Comparison of ENCODE assay signal across 8 cellular contexts in genomic region chr5:76641514-76642120, GRCh38. TPM values are rescaled to one million over a fixed set of nuclear protein-coding genes. Genes with fewer than 3 reads are reported as not detected.
DNase-seq lines count a peak whose midpoint lies in the region; ATAC-seq lines count a peak whose summit lies in the region.

No MANE protein-coding gene starts in this region.

- H3K56ac ChIP-seq in mesendoderm (ENCODE audit: low read length) = no peak overlapping the region

- peaks cover 4% of the 10 kb centered on the region for H3K9me3 Mint-ChIP-seq in activated CD4-positive, alpha-beta T cell treated with anti-CD3 and anti-CD28 coated beads, Interleukin-2, amount 10 ng/mL, durations not matched to agents 7 days and 5 days

- H2BK120ac ChIP-seq in mesendoderm (ENCODE audit: low read depth, low read length) = no peak overlapping the region

- CTCF ChIA-PET in activated CD4-positive, alpha-beta T cell treated with anti-CD3 and anti-CD28 coated beads, Interleukin-2, amount 10 ng/mL, durations not matched to agents 7 days and 5 days (lab: Charles Lee) = interaction anchor here (0.6 kb wide), 1 partner anchor 138 kb away, joined by 3 read pairs; no protein-coding TSS in a partner anchor

- no peaks in the 10 kb centered on the region for H3K9me3 ChIP-seq in aorta (ENCODE audit: control insufficient read depth, low read length)

- H3K9ac ChIP-seq in mesendoderm (ENCODE audit: low read length) = no peak overlapping the region

- intact Hi-C loops in aorta (cut with DNase I) = no loop called here

- no peaks in the 10 kb centered on the region for H3K27me3 ChIP-seq in mesendoderm (ENCODE audit: insufficient read depth, low read length, poor library complexity)
- H3K27me3 ChIP-seq in aorta (ENCODE audit: control insufficient read depth in 1 of 2, insufficient read depth in 2 of 2, low read length in 1 of 2) = no peaks in the 10 kb centered on the region

- H3K4me3 Mint-ChIP-seq in activated CD4-positive, alpha-beta T cell treated with anti-CD3 and anti-CD28 coated beads, Interleukin-2, amount 10 ng/mL, durations not matched to agents 7 days and 5 days = no peak overlapping the region

- H2BK5ac ChIP-seq in mesendoderm (ENCODE audit: low read length) = no peak overlapping the region

- H2AK5ac ChIP-seq in mesendoderm (ENCODE audit: low read length) = no peak overlapping the region

- no peak overlapping the region for H3K18ac ChIP-seq in mesendoderm (ENCODE audit: low read length)

- POLR2A ChIA-PET in activated CD4-positive, alpha-beta T cell treated with anti-CD3 and anti-CD28 coated beads, Interleukin-2, amount 10 ng/mL, durations not matched to agents 7 days and 5 days (lab: Charles Lee) = interaction anchor here (0.7 kb wide), 1 partner anchor 238 kb away, joined by 3 read pairs; no protein-coding TSS in a partner anchor

- H3K27ac ChIP-seq in mesendoderm (ENCODE audit: low read depth, low read length) = no peak overlapping the region
- no peak overlapping the region for H3K27ac ChIP-seq in aorta (ENCODE audit: low read depth in 1 of 2, low read length in 2 of 2)

- H3K36me3 ChIP-seq in mesendoderm (ENCODE audit: control insufficient read depth, insufficient read depth, low read length) (no peaks in the 10 kb centered on the region), aorta (ENCODE audit: control insufficient read depth in 1 of 2, insufficient read depth in 2 of 2, low read length in 1 of 2) (no peaks in the 10 kb centered on the region)

- DNase-seq in NCI-H2081 (lab: John Stamatoyannopoulos, UW) = peak; percentile 23 to 38
- no peak for DNase-seq in NCI-H2081 treated with DMSO at 0.1 percent for 48 hours (lab: John Stamatoyannopoulos, UW)
- DNase-seq in NCI-H2029 (lab: John Stamatoyannopoulos, UW) = peak; percentile 2
- DNase-seq in activated CD4-positive, alpha-beta T cell treated with anti-CD3 and anti-CD28 coated beads, Interleukin-2, amount 10 ng/mL, durations not matched to agents 7 days and 5 days = peak; percentile 77
- DNase-seq in dedifferentiated amniotic fluid mesenchymal stem cell (ENCODE audit: extremely low spot score) = peak; percentile 81
- DNase-seq in mesendoderm = peak; percentile 76
- DNase-seq in stimulated activated CD8-positive, alpha-beta memory T cell treated with anti-CD3 and anti-CD28 coated beads, Interleukin-7, amount 100 ng/mL, for 24 hours (ENCODE audit: low read depth) = peak; percentile 38
- no peak for DNase-seq in aorta

- H3K4me1 ChIP-seq in mesendoderm (ENCODE audit: control insufficient read depth, low read depth, low read length) (no peaks in the 10 kb centered on the region), aorta (ENCODE audit: control insufficient read depth in 1 of 2, insufficient read depth in 2 of 2, low read length in 2 of 2) (no peaks in the 10 kb centered on the region)

- no CpG with 5 or more reads among the region's 1 CpG for WGBS in mesendoderm (ENCODE audit: extremely low coverage, insufficient coverage, low lambda C conversion rate)
- 14 to 15% methylated on average over 1 of the region's 1 CpG for WGBS in aorta, 2 donors

- no peak overlapping the region for H3K4me2 ChIP-seq in mesendoderm (ENCODE audit: low read length)

- no peak overlapping the region for H4K8ac ChIP-seq in mesendoderm (ENCODE audit: low read depth, low read length)

- H3K4me3 ChIP-seq in mesendoderm (ENCODE audit: low read length) (no peak overlapping the region), aorta (ENCODE audit: low read length in 2 of 2) (no peak overlapping the region)

- no peaks in the 10 kb centered on the region for H3K79me1 ChIP-seq in mesendoderm (ENCODE audit: low read length)

- no peak overlapping the region for H3K4ac ChIP-seq in mesendoderm (ENCODE audit: low read depth, low read length)

- no peaks in the 10 kb centered on the region for H3K27me3 Mint-ChIP-seq in activated CD4-positive, alpha-beta T cell treated with anti-CD3 and anti-CD28 coated beads, Interleukin-2, amount 10 ng/mL, durations not matched to agents 7 days and 5 days

- peaks cover 58% of the 10 kb centered on the region for H3K36me3 Mint-ChIP-seq in activated CD4-positive, alpha-beta T cell treated with anti-CD3 and anti-CD28 coated beads, Interleukin-2, amount 10 ng/mL, durations not matched to agents 7 days and 5 days (ENCODE audit: low read depth)

- H3K4me1 Mint-ChIP-seq in activated CD4-positive, alpha-beta T cell treated with anti-CD3 and anti-CD28 coated beads, Interleukin-2, amount 10 ng/mL, durations not matched to agents 7 days and 5 days = peaks cover 22% of the 10 kb centered on the region

- H3K23ac ChIP-seq in mesendoderm (ENCODE audit: low read length) = no peak overlapping the region

- H4K5ac ChIP-seq in mesendoderm (ENCODE audit: low read length) = no peak overlapping the region

- peak overlapping the region; percentile 12 for H2BK15ac ChIP-seq in mesendoderm (replicated peaks; ENCODE audit: low read depth)

- no peak overlapping the region for H3K27ac Mint-ChIP-seq in activated CD4-positive, alpha-beta T cell treated with anti-CD3 and anti-CD28 coated beads, Interleukin-2, amount 10 ng/mL, durations not matched to agents 7 days and 5 days

- no peak for ATAC-seq in aorta (ENCODE audit: low FRiP score)

- no peaks in the 10 kb centered on the region for H3K79me2 ChIP-seq in mesendoderm (ENCODE audit: control insufficient read depth, insufficient read depth, low read length)

RNA-seq across cellular contexts. Expression of gene F2RL2, which starts 18.4 kb away (rescaled TPM):
- not detected for total RNA-seq in activated CD4-positive, alpha-beta T cell treated with anti-CD3 and anti-CD28 coated beads, Interleukin-2, amount 10 ng/mL, durations not matched to agents 7 days and 5 days
- 1.1 TPM for polyA plus RNA-seq in mesendoderm (2013, experiment 1 of 2)
- polyA plus RNA-seq in mesendoderm (2013, experiment 2 of 2) = 1.1 TPM
- under 1 TPM; 0.32 to 0.51 TPM for total RNA-seq in aorta
- polyA plus RNA-seq in aorta = 1 to 10 TPM in 1 of 2 donors, under 1 TPM in 1; 0.50 to 4.4 TPM

Comparison
In these comparisons a context has a peak if more than half of its experiments do, and no peak if none do; other contexts are left out.
1. DNase-seq: peak in NCI-H2081 (2 of 2), NCI-H2029 (single experiment), activated CD4-positive, alpha-beta T cell treated with anti-CD3 and anti-CD28 coated beads, Interleukin-2, amount 10 ng/mL, durations not matched to agents 7 days and 5 days (single experiment), dedifferentiated amniotic fluid mesenchymal stem cell (single experiment), mesendoderm (single experiment) and stimulated activated CD8-positive, alpha-beta memory T cell treated with anti-CD3 and anti-CD28 coated beads, Interleukin-7, amount 100 ng/mL, for 24 hours (single experiment); none in NCI-H2081 treated with DMSO at 0.1 percent for 48 hours (single experiment) and aorta (0 of 2).